10 cellular contexts compared by ENCODE assay signal in genomic region chr12:131923260-131923659, GRCh38. TPM values are rescaled to one million over a fixed set of nuclear protein-coding genes. Genes with fewer than 3 reads are reported as not detected.
A peak's percentile ranks its signal among the peaks of the same experiment; 100 is the strongest.
DNase-seq lines count a peak whose midpoint lies in the region; ATAC-seq and TF ChIP-seq lines count a peak whose summit lies in the region.
"Had no signal": no experiment of that assay in that cellular context is flagged by ENCODE, and none has a peak within 500 bp of the region (broad histone marks: within the 10 kb centered on the region; RNA-seq: fewer than 3 reads in every experiment).

No MANE protein-coding gene starts in this region.

- H3K9me3 ChIP-seq in mucosa of descending colon = no peaks in the 10 kb centered on the region

- H3K4me1 ChIP-seq in mucosa of descending colon (ENCODE audit: low read depth) = no peaks in the 10 kb centered on the region

- no peaks in the 10 kb centered on the region for H3K36me3 ChIP-seq in mucosa of descending colon (ENCODE audit: low read depth)

- DNase-seq in mucosa of descending colon (peak in 1 of 3 donors; percentile 27), KBM-7 (no peak), occipital lobe (lab: John Stamatoyannopoulos, UW) (no peak)
- no peak for DNase-seq in stimulated activated CD4-positive, alpha-beta T cell treated with anti-CD3 and anti-CD28 coated beads, Interleukin-2, amount 100 ng/mL, for 24 hours
- no peak for DNase-seq in activated CD4-positive, CD25-positive, alpha-beta regulatory T cell (lab: John Stamatoyannopoulos, UW)
- DNase-seq: activated CD8-positive, alpha-beta memory T cell treated with anti-CD3 and anti-CD28 coated beads, Interleukin-2, amount 10 ng/mL, durations not matched to agents 7 days and 5 days; GDM1 had no signal

- ATAC-seq in GM18867 (IDR thresholded peaks at IDR 0.05; ENCODE audit: unreplicated experiment) = peak; percentile 82
- peak; percentile 83 for ATAC-seq in GM21619 (IDR thresholded peaks at IDR 0.05; ENCODE audit: unreplicated experiment)
- ATAC-seq in HG03280 (IDR thresholded peaks at IDR 0.05; ENCODE audit: unreplicated experiment) = peak; percentile 83
- peak; percentile 35 for ATAC-seq in mucosa of descending colon
- ATAC-seq: activated CD8-positive, alpha-beta memory T cell treated with anti-CD3 and anti-CD28 coated beads, Interleukin-2, amount 10 ng/mL, durations not matched to agents 7 days and 5 days had no signal

- in situ Hi-C loops in KBM-7 (cut with MboI; ENCODE audit: low pct_unique_long_range_greater_than_20kb, low sequenced_read_pairs) = no loop called here

- no peak overlapping the region for H3K4me3 ChIP-seq in mucosa of descending colon

- intact Hi-C loops in mucosa of descending colon (cut with DNase I, micrococcal nuclease) = no loop called here

- TF ChIP-seq CTCF in mucosa of descending colon (IDR thresholded peaks at IDR 0.05) = no peak

RNA-seq across cellular contexts. Expression of gene PUS1, which starts 5.8 kb away (rescaled TPM):
- total RNA-seq in mucosa of descending colon = 10 to 100 TPM; 21.0 to 28.3 (median 22.9) TPM
- 5.6 TPM for total RNA-seq in occipital lobe

RNA-seq across cellular contexts. Expression of gene EP400, which starts 26.5 kb away (rescaled TPM):
- total RNA-seq in mucosa of descending colon (10 to 100 TPM; 34.9 to 47.8 (median 40.7) TPM), occipital lobe (11.7 TPM)

RNA-seq across cellular contexts. Expression of gene ULK1, which starts 28.8 kb away (rescaled TPM):
- total RNA-seq in mucosa of descending colon (10 to 100 TPM; 20.0 to 60.4 (median 28.3) TPM), occipital lobe (7.8 TPM)
